ENCODE assay signal across 23 cellular contexts in genomic region chr9:129430940-129431693, GRCh38.
"Had no signal": no experiment of that assay in that cellular context is flagged by ENCODE, and none has a peak within 500 bp of the region (broad histone marks: within the 10 kb centered on the region; RNA-seq: fewer than 3 reads in every experiment).

No MANE protein-coding gene starts in this region.

- H3K27ac ChIP-seq: esophagus muscularis mucosa, heart left ventricle, left ventricle myocardium inferior, neutrophil, pancreas, spleen, tibial nerve had no signal

- H3K4me1 ChIP-seq: adrenal gland, pancreas had no signal

- H3K36me3 Mint-ChIP-seq: activated naive CD4-positive, alpha-beta T cell treated with anti-CD3 and anti-CD28 coated beads, Interleukin-2, amount 50 U/mL, for 72 hours; naive B cell had no signal

- H3K9me3 ChIP-seq: adrenal gland, esophagus muscularis mucosa, gastroesophageal sphincter, heart left ventricle, left ventricle myocardium inferior, neutrophil, pancreas, sigmoid colon, spleen, tibial nerve had no signal

- H3K4me3 ChIP-seq: adrenal gland, esophagus muscularis mucosa, gastroesophageal sphincter, heart left ventricle, left ventricle myocardium inferior, pancreas, sigmoid colon, spleen, tibial nerve had no signal

- H3K4me1 Mint-ChIP-seq: naive B cell had no signal

- H3K27ac Mint-ChIP-seq: activated naive CD4-positive, alpha-beta T cell treated with anti-CD3 and anti-CD28 coated beads, Interleukin-2, amount 50 U/mL, for 72 hours; dendritic cell treated with granulocyte-macrophage colony-stimulating factor and Interleukin-4, amounts not matched to agents 40 ng/mL and 50 ng/mL, for 4 days had no signal

- FAIRE-seq: endothelial cell of umbilical vein, pancreas had no signal

- ATAC-seq: activated naive CD4-positive, alpha-beta T cell treated with anti-CD3 and anti-CD28 coated beads, Interleukin-2, amount 50 U/mL, for 72 hours; gastroesophageal sphincter; pancreas had no signal

- H3K9me3 Mint-ChIP-seq: activated naive CD4-positive, alpha-beta T cell treated with anti-CD3 and anti-CD28 coated beads, Interleukin-2, amount 50 U/mL, for 72 hours; dendritic cell treated with granulocyte-macrophage colony-stimulating factor and Interleukin-4, amounts not matched to agents 40 ng/mL and 50 ng/mL, for 4 days; naive B cell had no signal

- H3K27me3 ChIP-seq: adrenal gland, esophagus muscularis mucosa, gastroesophageal sphincter, heart left ventricle, pancreas, sigmoid colon, tibial nerve had no signal

- DNase-seq: activated CD4-positive, alpha-beta T cell treated with anti-CD3 and anti-CD28 coated beads for 1 hour; activated CD8-positive, alpha-beta memory T cell treated with anti-CD3 and anti-CD28 coated beads for 24 hours; activated CD8-positive, alpha-beta memory T cell treated with anti-CD3 and anti-CD28 coated beads, Interleukin-2, amount 50 U/mL, for 48 hours; activated gamma-delta T cell treated with Interleukin-2 at 50 U/mL for 16 hours; adrenal gland; effector CD8-positive, alpha-beta T cell; kidney glomerular epithelial cell; left ventricle myocardium inferior; mammary epithelial cell; naive B cell; pancreas; sigmoid colon; spleen; stimulated activated naive CD4-positive, alpha-beta T cell treated with Interleukin-2 at 50 U/mL for 16 hours; T1000 had no signal

- H3K4me3 Mint-ChIP-seq: dendritic cell treated with granulocyte-macrophage colony-stimulating factor and Interleukin-4, amounts not matched to agents 40 ng/mL and 50 ng/mL, for 4 days; naive B cell had no signal

- H3K36me3 ChIP-seq: adrenal gland, esophagus muscularis mucosa, gastroesophageal sphincter, heart left ventricle, left ventricle myocardium inferior, neutrophil, pancreas, sigmoid colon, spleen, tibial nerve had no signal
